Comparison of ENCODE assay signal across 13 cellular contexts in the genomic region with DNA sequence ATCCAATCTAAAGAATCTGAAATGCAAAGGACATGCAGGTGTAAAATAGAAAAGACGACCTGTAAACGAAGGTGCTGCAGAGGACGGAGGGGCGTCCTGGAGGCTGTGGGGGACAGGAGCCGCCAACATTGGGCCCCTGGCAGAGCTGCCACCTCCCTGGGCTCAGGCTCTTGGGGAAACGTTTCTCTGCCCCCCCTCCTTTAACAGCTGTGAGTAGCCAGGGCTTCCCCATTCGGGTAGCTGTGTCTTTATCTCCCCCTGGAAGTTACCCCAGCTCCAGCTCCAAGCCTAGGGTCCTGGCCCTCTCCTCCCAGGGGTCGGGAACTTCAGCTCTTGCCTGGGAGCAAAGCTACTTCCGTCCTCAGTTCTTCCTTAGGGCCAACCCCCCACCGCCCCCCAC. TPM values are rescaled to one million over a fixed set of nuclear protein-coding genes. Genes with fewer than 3 reads are reported as not detected.
DNase-seq lines count a peak whose midpoint lies in the region; ATAC-seq and TF ChIP-seq lines count a peak whose summit lies in the region.
"Had no signal": no experiment of that assay in that cellular context is flagged by ENCODE, and none has a peak within 500 bp of the region (broad histone marks: within the 10 kb centered on the region; RNA-seq: fewer than 3 reads in every experiment).

No MANE protein-coding gene starts in this region.

- peaks cover 22% of the 10 kb centered on the region for H3K27me3 ChIP-seq in left ventricle myocardium inferior (ENCODE audit: low read depth)
- no peaks in the 10 kb centered on the region for H3K27me3 ChIP-seq in right atrium auricular region
- no peaks in the 10 kb centered on the region for H3K27me3 ChIP-seq in SU-DHL-6 (ENCODE audit: low read length)
- H3K27me3 ChIP-seq in colonic mucosa, result peaks cover 14% of the 10 kb centered on the region
- H3K27me3 ChIP-seq: body of pancreas had no signal

- no peak overlapping the region for H2AFZ ChIP-seq in SU-DHL-6 (ENCODE audit: low read depth, low read length, severe bottlenecking)

- ATAC-seq in naive B cell (ENCODE audit: low read depth in 2 of 2) (no peak), GM21825 (IDR thresholded peaks at IDR 0.05; ENCODE audit: unreplicated experiment) (no peak)

- H4K20me1 ChIP-seq in SU-DHL-6 (ENCODE audit: low read depth, low read length), result no peaks in the 10 kb centered on the region

- H3K27me3 Mint-ChIP-seq in naive B cell, result peaks cover 17 to 32% (median 29%) of the 10 kb centered on the region in 3 donors

- no peaks in the 10 kb centered on the region for H3K9me3 Mint-ChIP-seq in naive B cell

- H3K27ac Mint-ChIP-seq in naive B cell, result peak overlapping the region in 2 of 6 donors; percentile 34 to 52

- DNase-seq in left ventricle myocardium inferior (no peak), right atrium auricular region (ENCODE audit: low spot score) (no peak), naive B cell (no peak), head of caudate nucleus (no peak), colonic mucosa (no peak)
- DNase-seq: activated effector memory CD4-positive, alpha-beta T cell treated with Interleukin-2 at 50 U/mL for 16 hours; DMS79; Karpas-422; NCI-H226 had no signal

- H3K4me3 ChIP-seq in left ventricle myocardium inferior (peak overlapping the region; percentile 72), right atrium auricular region (no peak overlapping the region), SU-DHL-6 (ENCODE audit: insufficient read depth, low read length, poor library complexity, severe bottlenecking) (no peak overlapping the region), colonic mucosa (no peak overlapping the region)
- H3K4me3 ChIP-seq: mucosa of descending colon had no signal

- no peaks in the 10 kb centered on the region for H3K9me2 ChIP-seq in SU-DHL-6 (replicated peaks; ENCODE audit: insufficient read depth, low read length)

- H3K36me3 ChIP-seq in left ventricle myocardium inferior (peaks cover 4% of the 10 kb centered on the region), right atrium auricular region (no peaks in the 10 kb centered on the region), SU-DHL-6 (ENCODE audit: low read length) (no peaks in the 10 kb centered on the region), colonic mucosa (no peaks in the 10 kb centered on the region)

- no peaks in the 10 kb centered on the region for H3K9me3 ChIP-seq in left ventricle myocardium inferior (replicated peaks)
- no peaks in the 10 kb centered on the region for H3K9me3 ChIP-seq in right atrium auricular region
- H3K9me3 ChIP-seq in SU-DHL-6 (ENCODE audit: insufficient read depth, low read length), result no peaks in the 10 kb centered on the region
- H3K9me3 ChIP-seq in colonic mucosa, result no peaks in the 10 kb centered on the region
- H3K9me3 ChIP-seq: body of pancreas, mucosa of descending colon had no signal

- no peaks in the 10 kb centered on the region for H3K36me3 Mint-ChIP-seq in naive B cell

- H3K9ac ChIP-seq in SU-DHL-6 (ENCODE audit: low read length) (no peak overlapping the region), colonic mucosa (ENCODE audit: low read depth in 2 of 2, low read length in 2 of 2) (no peak overlapping the region)

- H3K4me1 ChIP-seq in left ventricle myocardium inferior (peaks cover 40% of the 10 kb centered on the region), right atrium auricular region (peaks cover 0 to 17% of the 10 kb centered on the region in 2 donors), colonic mucosa (no peaks in the 10 kb centered on the region)

- no peaks in the 10 kb centered on the region for H3K79me2 ChIP-seq in SU-DHL-6 (ENCODE audit: insufficient read depth, low read length)

- H3K4me2 ChIP-seq in SU-DHL-6 (ENCODE audit: low read depth, low read length, poor library complexity, severe bottlenecking), result peak overlapping the region; percentile 65

- H3K4me3 Mint-ChIP-seq in naive B cell, result peak overlapping the region; percentile 53 to 83 (median 66)

- no peak overlapping the region for H3K27ac ChIP-seq in left ventricle myocardium inferior (replicated peaks)
- H3K27ac ChIP-seq in right atrium auricular region, result no peak overlapping the region
- H3K27ac ChIP-seq in SU-DHL-6 (ENCODE audit: low read depth, low read length), result no peak overlapping the region
- no peak overlapping the region for H3K27ac ChIP-seq in colonic mucosa

- H3F3A ChIP-seq in SU-DHL-6 (ENCODE audit: insufficient read depth), result no peaks in the 10 kb centered on the region

- intact Hi-C loops in left ventricle myocardium inferior (cut with micrococcal nuclease) (loop anchor here (10.0 kb wide), 1 partner anchor 52 kb away; the partner anchor contains the start of gene PSD2), head of caudate nucleus (cut with DNase I) (no loop called here), colonic mucosa (cut with DNase I) (no loop called here)

- peaks cover 11 to 24% (median 17%) of the 10 kb centered on the region in 3 donors for H3K4me1 Mint-ChIP-seq in naive B cell

- TF ChIP-seq CTCF in left ventricle myocardium inferior (IDR thresholded peaks at IDR 0.05; ENCODE audit: borderline replicate concordance) (no peak), right atrium auricular region (IDR thresholded peaks at IDR 0.05) (no peak), SU-DHL-6 (IDR thresholded peaks at IDR 0.05; ENCODE audit: insufficient read depth, low read length, poor library complexity, severe bottlenecking) (no peak), colonic mucosa (IDR thresholded peaks at IDR 0.05) (no peak)

RNA-seq across cellular contexts. Expression of gene PSD2, which starts 51.5 kb away (rescaled TPM):
- total RNA-seq in left ventricle myocardium inferior (not detected), right atrium auricular region (under 1 TPM; 0.12 to 0.19 TPM), colonic mucosa (under 1 TPM; 0.05 to 0.11 TPM)
- not detected for polyA plus RNA-seq in naive B cell (ENCODE audit: low read depth in 6 of 6)
